Comparison of ENCODE assay signal across 23 cellular contexts in genomic region chr1:88658419-88658818, GRCh38. TPM values are rescaled to one million over a fixed set of nuclear protein-coding genes. Genes with fewer than 3 reads are reported as not detected.
DNase-seq lines count a peak whose midpoint lies in the region; ATAC-seq, FAIRE-seq and TF ChIP-seq lines count a peak whose summit lies in the region.
"Had no signal": no experiment of that assay in that cellular context is flagged by ENCODE, and none has a peak within 500 bp of the region (broad histone marks: within the 10 kb centered on the region; RNA-seq: fewer than 3 reads in every experiment).

No MANE protein-coding gene starts in this region.

- ATAC-seq in HG02885 (IDR thresholded peaks at IDR 0.05; ENCODE audit: poor library complexity, unreplicated experiment), result no peak
- ATAC-seq: A549 had no signal

- CTCF ChIA-PET in GM10248 (lab: Yijun Ruan, JAX), result interaction anchor here (1.2 to 17.4 kb wide), 7 partner anchors 8 to 231 kb away, joined by 3 to 142 read pairs (median 6); partner anchors contain the start of gene PKN2

- H3K79me2 ChIP-seq in keratinocyte (ENCODE audit: control insufficient read depth, insufficient read depth, low read length), result no peaks in the 10 kb centered on the region
- H3K79me2 ChIP-seq in smooth muscle cell (ENCODE audit: low read depth), result no peaks in the 10 kb centered on the region

- H3K9ac ChIP-seq in keratinocyte (ENCODE audit: control insufficient read depth, extremely low read depth, insufficient read depth, low read length) (no peak overlapping the region), smooth muscle cell (ENCODE audit: low read depth) (no peak overlapping the region)
- H3K9ac ChIP-seq: GM23248 had no signal

- H4K20me1 ChIP-seq in keratinocyte (ENCODE audit: control insufficient read depth, extremely low read depth, insufficient read depth, low read length) (no peaks in the 10 kb centered on the region), smooth muscle cell (ENCODE audit: low read depth) (no peaks in the 10 kb centered on the region)

- H3K4me2 ChIP-seq in keratinocyte (ENCODE audit: control insufficient read depth, extremely low read depth, insufficient read depth, low read depth, low read length), result no peak overlapping the region
- H3K4me2 ChIP-seq in smooth muscle cell, result no peak overlapping the region
- H3K4me2 ChIP-seq: A549 had no signal

- TF ChIP-seq CTCF in bronchial epithelial cell (IDR thresholded peaks at IDR 0.05; ENCODE audit: insufficient read depth, low read length, severe bottlenecking) (no peak), keratinocyte (optimal IDR thresholded peaks at IDR 0.05 in 1 of 3, IDR thresholded peaks at IDR 0.05 in 1 of 3, conservative IDR thresholded peaks at IDR 0.05 in 1 of 3; ENCODE audit: extremely low read depth in 1 of 3, insufficient read depth in 2 of 3, low read length in 3 of 3) (no peak), smooth muscle cell (IDR thresholded peaks at IDR 0.05; ENCODE audit: borderline replicate concordance, insufficient read depth, poor library complexity, severe bottlenecking) (no peak), GM10248 (IDR thresholded peaks at IDR 0.05; ENCODE audit: control extremely low read depth, extremely low read depth, low read depth, missing control alignments) (no peak)

- dilution Hi-C loops in keratinocyte (cut with MboI; ENCODE audit: extremely low pct_ligation_motif_present, low sequenced_read_pairs), result no loop called here

- POLR2A ChIA-PET in GM10248 (lab: Yijun Ruan, JAX), result no interaction called here

- H3K4me1 ChIP-seq in keratinocyte (ENCODE audit: control insufficient read depth, extremely low read depth, insufficient read depth, low read length) (peaks cover 6% of the 10 kb centered on the region), smooth muscle cell (ENCODE audit: low read depth) (peaks cover 14% of the 10 kb centered on the region)
- H3K4me1 ChIP-seq: A549, BE2C had no signal

- H3F3A ChIP-seq in smooth muscle cell (ENCODE audit: low read depth), result no peaks in the 10 kb centered on the region

- peak; percentile 93 for DNase-seq in NCI-H82 (lab: John Stamatoyannopoulos, UW)
- peak; percentile 53 for DNase-seq in bronchial epithelial cell (ENCODE audit: low read depth)
- DNase-seq in keratinocyte (ENCODE audit: low read depth, low spot score), result no peak
- no peak for DNase-seq in smooth muscle cell (lab: John Stamatoyannopoulos, UW; ENCODE audit: unreplicated experiment)
- no peak for DNase-seq in NCI-H2081 treated with DMSO at 0.1 percent for 48 hours (lab: John Stamatoyannopoulos, UW)
- no peak for DNase-seq in GM10248 (ENCODE audit: extremely low spot score)
- DNase-seq: BE2C, DMS53, EL, GF-D8, GM23248, H9, IMR-90, NCI-H1105 treated with DMSO at 0.1 percent for 48 hours, NCI-H2081, NCI-H2171 treated with DMSO at 0.1 percent for 48 hours, NCI-H524 treated with DMSO at 0.1 percent for 48 hours, OCI-M1, Right ventricle myocardium superior had no signal

- no peak for FAIRE-seq in bronchial epithelial cell (lab: Jason Lieb, UNC)
- FAIRE-seq in keratinocyte (lab: Jason Lieb, UNC), result peak; percentile 26
- FAIRE-seq: A549, D721Med, GM19239 had no signal

- WGBS in smooth muscle cell (ENCODE audit: low lambda C conversion rate), result 59% methylated on average over 3 of the region's 3 CpGs

- H3K4me3 ChIP-seq in bronchial epithelial cell (ENCODE audit: low read depth, low read length) (no peak overlapping the region), keratinocyte (ENCODE audit: control insufficient read depth in 2 of 3, extremely low read depth in 1 of 3, insufficient read depth in 2 of 3, low read depth in 1 of 3, low read length in 3 of 3) (no peak overlapping the region), smooth muscle cell (no peak overlapping the region)
- H3K4me3 ChIP-seq: A549, GM23248 had no signal

- H3K27ac ChIP-seq in keratinocyte (ENCODE audit: control insufficient read depth, insufficient read depth, low read length), result no peak overlapping the region
- H3K27ac ChIP-seq in smooth muscle cell (ENCODE audit: low read depth), result peak overlapping the region; percentile 66
- H3K27ac ChIP-seq: A549, GM23248 had no signal

- H3K27me3 ChIP-seq in bronchial epithelial cell (ENCODE audit: control insufficient read depth, insufficient read depth, low read length) (no peaks in the 10 kb centered on the region), keratinocyte (ENCODE audit: control insufficient read depth, extremely low read depth, insufficient read depth, low read length) (no peaks in the 10 kb centered on the region), smooth muscle cell (ENCODE audit: low read depth) (no peaks in the 10 kb centered on the region)
- H3K27me3 ChIP-seq: BE2C had no signal

- H3K9me1 ChIP-seq in keratinocyte (ENCODE audit: control insufficient read depth, extremely low read depth, insufficient read depth, low read length), result no peaks in the 10 kb centered on the region

- H3K9me3 ChIP-seq in keratinocyte (ENCODE audit: control insufficient read depth, low read depth, low read length) (no peaks in the 10 kb centered on the region), smooth muscle cell (replicated peaks; ENCODE audit: low read depth) (no peaks in the 10 kb centered on the region)
- H3K9me3 ChIP-seq: A549, BE2C had no signal

- peak overlapping the region; percentile 50 for H2AFZ ChIP-seq in keratinocyte (ENCODE audit: control insufficient read depth, low read length)
- H2AFZ ChIP-seq in smooth muscle cell (ENCODE audit: low read depth), result peak overlapping the region; percentile 21
- H2AFZ ChIP-seq: GM23248 had no signal

- H3K36me3 ChIP-seq in bronchial epithelial cell (ENCODE audit: control insufficient read depth, insufficient read depth, low read length) (no peaks in the 10 kb centered on the region), keratinocyte (ENCODE audit: control insufficient read depth in 2 of 2, extremely low read depth in 1 of 2, insufficient read depth in 2 of 2, low read length in 2 of 2) (no peaks in the 10 kb centered on the region), smooth muscle cell (ENCODE audit: low read depth) (no peaks in the 10 kb centered on the region)
- H3K36me3 ChIP-seq: BE2C had no signal

RNA-seq across cellular contexts. Expression of gene PKN2, which starts 25.7 kb away (rescaled TPM):
- total RNA-seq in bronchial epithelial cell (18.2 and 20.5 TPM in 2 replicates), smooth muscle cell (41.2 and 47.1 TPM in 2 replicates)
- polyA plus RNA-seq in keratinocyte (20.8 to 30.8 TPM (median 22.9 TPM) in 3 replicates), smooth muscle cell (14.6 and 16.3 TPM in 2 replicates)
- 54.9 TPM for polyA plus RNA-seq in keratinocyte (2011; ENCODE audit: low read depth)
- polyA plus RNA-seq in keratinocyte (2011; cell fraction: cytosol; rRNA removed), result 6.7 and 13.6 TPM in 2 replicates
- 32.7 and 52.0 TPM in 2 replicates for polyA plus RNA-seq in keratinocyte (2011; cell fraction: nucleus; rRNA removed)
- 15.4 and 20.1 TPM in 2 replicates for polyA plus RNA-seq in keratinocyte (2012; ENCODE audit: low replicate concordance)
- 9.3 to 53.0 TPM (median 25.0 TPM) in 3 replicates for polyA minus RNA-seq in keratinocyte
- polyA minus RNA-seq in keratinocyte (2011; cell fraction: cytosol; rRNA and poly(A)+ RNA removed), result 21.5 TPM
- 54.3 and 101 TPM in 2 replicates for polyA minus RNA-seq in keratinocyte (2011; cell fraction: nucleus; rRNA and poly(A)+ RNA removed)

Comparison
In these comparisons a context has a peak if more than half of its experiments do, and no peak if none do; other contexts are left out.
1. DNase-seq: peak in NCI-H82 (single experiment) and bronchial epithelial cell (single experiment); none in keratinocyte (single experiment), smooth muscle cell (single experiment), NCI-H2081 treated with DMSO at 0.1 percent for 48 hours (single experiment) and GM10248 (single experiment).